ENCODE assay signal across 20 cellular contexts in the genomic region with DNA sequence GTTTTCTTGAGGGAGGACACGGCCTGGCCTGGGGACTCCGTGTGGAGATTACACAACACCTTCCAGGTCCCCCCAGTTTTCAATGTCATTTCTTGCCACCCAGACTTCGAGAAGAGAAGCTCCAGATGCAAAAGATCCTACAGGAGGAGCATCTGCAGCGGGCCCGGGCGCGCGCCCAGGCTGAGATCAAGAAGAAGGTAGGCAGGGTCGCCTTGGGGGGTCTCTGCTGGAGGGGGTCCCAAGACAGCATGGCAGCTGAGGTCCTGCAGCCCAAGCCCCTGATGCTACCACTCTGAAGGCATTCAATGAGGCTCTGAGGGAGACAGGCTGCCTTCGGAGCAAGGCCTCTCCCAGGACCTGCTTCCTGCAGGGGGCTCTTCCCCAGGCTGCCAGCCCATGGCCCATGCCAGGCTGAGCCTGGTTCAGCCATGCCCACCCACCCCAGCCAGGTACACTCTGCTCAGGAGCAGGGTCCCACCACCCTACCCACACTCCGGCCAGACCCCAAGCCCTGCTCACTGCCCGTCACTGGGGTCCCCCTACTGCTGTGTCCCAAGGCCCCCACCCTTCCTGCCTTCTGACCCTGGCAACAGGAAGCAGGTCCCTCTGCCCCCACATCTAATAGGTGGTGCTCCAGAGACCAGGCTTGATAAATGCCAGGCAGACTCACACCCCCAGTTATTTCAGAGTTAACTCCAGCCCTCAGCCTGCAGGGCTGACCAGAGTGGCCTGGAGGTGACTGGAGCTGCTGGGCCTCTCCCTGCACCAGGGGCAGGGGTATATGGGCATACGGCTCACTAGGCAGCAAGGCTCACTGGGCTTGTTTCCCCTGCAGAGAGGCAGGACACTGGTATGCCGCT. TPM values are rescaled to one million over a fixed set of nuclear protein-coding genes. Genes with fewer than 3 reads are reported as not detected.
DNase-seq lines count a peak whose midpoint lies in the region; ATAC-seq, FAIRE-seq and TF ChIP-seq lines count a peak whose summit lies in the region.
"Had no signal": no experiment of that assay in that cellular context is flagged by ENCODE, and none has a peak within 500 bp of the region (broad histone marks: within the 10 kb centered on the region; RNA-seq: fewer than 3 reads in every experiment).

No MANE protein-coding gene starts in this region.

- intact Hi-C loops in kidney (cut with DNase I) = no loop called here

- peak; percentile 10 for DNase-seq in activated T-cell treated with anti-CD3 and anti-CD28 coated beads, Interleukin-2, amount 50 U/mL, for 48 hours
- DNase-seq in activated T-cell treated with anti-CD3 and anti-CD28 coated beads for 4 hours (no peak), kidney (peak; percentile 61), neural progenitor cell (ENCODE audit: low spot score) (no peak), GM20000 (ENCODE audit: low spot score) (no peak), COLO829 (ENCODE audit: low spot score) (no peak), small intestine (no peak)
- DNase-seq: DMS153, GOT3, KG1, NCI-H1417 treated with DMSO at 0.1 percent for 48 hours, NCI-H2081, NCI-H510A, NCI-H774, RPMI8226 had no signal

- 92 to 96% (median 95%) methylated on average over 14 of the region's 14 CpGs for WGBS in small intestine, 3 donors

- no peak overlapping the region for H3K4me2 ChIP-seq in neural progenitor cell

- no peaks in the 10 kb centered on the region for H4K20me1 ChIP-seq in neural progenitor cell (ENCODE audit: low read depth)

- H3K36me3 ChIP-seq in kidney (ENCODE audit: control insufficient read depth in 1 of 2, insufficient read depth in 2 of 2, low read length in 2 of 2) = peaks cover 9 to 31% of the 10 kb centered on the region in 2 donors
- no peaks in the 10 kb centered on the region for H3K36me3 ChIP-seq in neural progenitor cell
- H3K36me3 ChIP-seq in small intestine (ENCODE audit: control insufficient read depth in 2 of 2, insufficient read depth in 2 of 2, low read length in 2 of 2) = peaks cover 0 to 12% of the 10 kb centered on the region in 2 donors

- H3K27ac Mint-ChIP-seq in neural progenitor cell = peak overlapping the region; percentile 74
- no peak overlapping the region for H3K27ac Mint-ChIP-seq in stimulated activated memory B cell treated with anti-CD40 and anti-IgM and Interleukin-4, amounts not matched to agents 10 μg/mL and 1 μg/mL and 100 μg/mL, for 72 hours

- no peak overlapping the region for H3K4me3 Mint-ChIP-seq in neural progenitor cell
- no peak overlapping the region for H3K4me3 Mint-ChIP-seq in stimulated activated memory B cell treated with anti-CD40 and anti-IgM and Interleukin-4, amounts not matched to agents 10 μg/mL and 1 μg/mL and 100 μg/mL, for 72 hours

- peak; percentile 22 for ATAC-seq in stimulated activated memory B cell treated with anti-CD40 and anti-IgM and Interleukin-4, amounts not matched to agents 10 μg/mL and 1 μg/mL and 100 μg/mL, for 72 hours

- H3K27me3 ChIP-seq in neural progenitor cell (no peaks in the 10 kb centered on the region), small intestine (ENCODE audit: control insufficient read depth in 2 of 2, insufficient read depth in 2 of 2, low read length in 2 of 2) (no peaks in the 10 kb centered on the region)

- peaks cover 6% of the 10 kb centered on the region for H3K27me3 Mint-ChIP-seq in neural progenitor cell (ENCODE audit: insufficient read depth, low read depth)
- H3K27me3 Mint-ChIP-seq in stimulated activated memory B cell treated with anti-CD40 and anti-IgM and Interleukin-4, amounts not matched to agents 10 μg/mL and 1 μg/mL and 100 μg/mL, for 72 hours = no peaks in the 10 kb centered on the region

- no peak overlapping the region for H2AFZ ChIP-seq in neural progenitor cell (replicated peaks)

- H3K9ac ChIP-seq in kidney (ENCODE audit: low read length in 2 of 2) (no peak overlapping the region), neural progenitor cell (no peak overlapping the region)

- TF ChIP-seq CTCF in kidney (IDR thresholded peaks at IDR 0.05; ENCODE audit: borderline replicate concordance, extremely low read depth, insufficient read depth) (no peak), neural progenitor cell (IDR thresholded peaks at IDR 0.05) (no peak), GM20000 (IDR thresholded peaks at IDR 0.05; ENCODE audit: extremely low read depth, missing control alignments) (no peak)

- H3K27ac ChIP-seq in kidney (ENCODE audit: low read depth in 2 of 2, low read length in 2 of 2) (no peak overlapping the region), neural progenitor cell (no peak overlapping the region), small intestine (ENCODE audit: low read depth in 1 of 2, low read length in 1 of 2) (no peak overlapping the region)
- H3K27ac ChIP-seq: C4-2B had no signal

- no peaks in the 10 kb centered on the region for H3K4me1 ChIP-seq in kidney (ENCODE audit: control insufficient read depth in 1 of 2, insufficient read depth in 1 of 2, low read depth in 1 of 2, low read length in 2 of 2)
- peaks cover 9% of the 10 kb centered on the region for H3K4me1 ChIP-seq in neural progenitor cell
- H3K4me1 ChIP-seq in small intestine (ENCODE audit: control insufficient read depth in 2 of 2, insufficient read depth in 1 of 2, low read depth in 1 of 2, low read length in 1 of 2) = no peaks in the 10 kb centered on the region
- H3K4me1 ChIP-seq: Caco-2 had no signal

- no peak for FAIRE-seq in kidney (lab: Jason Lieb, UNC)
- FAIRE-seq in small intestine (lab: Jason Lieb, UNC) = no peak
- FAIRE-seq: GM12892 had no signal

- H3K4me1 Mint-ChIP-seq in neural progenitor cell = peaks cover 20% of the 10 kb centered on the region
- H3K4me1 Mint-ChIP-seq in stimulated activated memory B cell treated with anti-CD40 and anti-IgM and Interleukin-4, amounts not matched to agents 10 μg/mL and 1 μg/mL and 100 μg/mL, for 72 hours = no peaks in the 10 kb centered on the region

- no peak overlapping the region for H3K4me3 ChIP-seq in kidney (ENCODE audit: low read length in 2 of 2)
- H3K4me3 ChIP-seq in neural progenitor cell = no peak overlapping the region
- no peak overlapping the region for H3K4me3 ChIP-seq in small intestine (ENCODE audit: low read depth in 1 of 2, low read length in 2 of 2)

- no peaks in the 10 kb centered on the region for H3K79me2 ChIP-seq in neural progenitor cell (ENCODE audit: low read depth)

- H3K36me3 Mint-ChIP-seq in neural progenitor cell = peaks cover 10% of the 10 kb centered on the region
- H3K36me3 Mint-ChIP-seq in stimulated activated memory B cell treated with anti-CD40 and anti-IgM and Interleukin-4, amounts not matched to agents 10 μg/mL and 1 μg/mL and 100 μg/mL, for 72 hours = peaks cover 80% of the 10 kb centered on the region

- H3F3A ChIP-seq in neural progenitor cell (ENCODE audit: low read depth) = no peaks in the 10 kb centered on the region

- no peaks in the 10 kb centered on the region for H3K9me3 Mint-ChIP-seq in neural progenitor cell
- H3K9me3 Mint-ChIP-seq in stimulated activated memory B cell treated with anti-CD40 and anti-IgM and Interleukin-4, amounts not matched to agents 10 μg/mL and 1 μg/mL and 100 μg/mL, for 72 hours = no peaks in the 10 kb centered on the region

- H3K9me3 ChIP-seq in kidney (ENCODE audit: control insufficient read depth in 1 of 2, low read length in 2 of 2) = peaks cover 0 to 7% of the 10 kb centered on the region in 2 donors
- no peaks in the 10 kb centered on the region for H3K9me3 ChIP-seq in neural progenitor cell (ENCODE audit: low read depth)
- H3K9me3 ChIP-seq in small intestine (ENCODE audit: control insufficient read depth, low read depth) = no peaks in the 10 kb centered on the region
- H3K9me3 ChIP-seq: Caco-2 had no signal

RNA-seq across cellular contexts. Expression of a gene that starts 40.0 kb away (rescaled TPM):
- 44.8 TPM for total RNA-seq in kidney
- 11.4 TPM for polyA plus RNA-seq in kidney (ENCODE audit: insufficient read depth, low read depth, low replicate concordance)
- 12.4 and 22.3 TPM in 2 replicates for total RNA-seq in neural progenitor cell (ENCODE audit: low replicate concordance)
- 10 to 100 TPM in 2 of 3 donors, 1 to 10 TPM in 1; 10.0 to 15.9 (median 10.8) TPM for polyA plus RNA-seq in small intestine

RNA-seq across cellular contexts. Expression of a gene that starts 41.0 kb away (rescaled TPM):
- total RNA-seq in kidney (not detected), neural progenitor cell (ENCODE audit: low replicate concordance) (0.12 TPM in 1 of 2 replicates, not detected in the other)
- polyA plus RNA-seq in kidney (ENCODE audit: insufficient read depth, low read depth, low replicate concordance) (0.60 TPM), small intestine (not detected)
- total RNA-seq: A673, Caco-2 had no signal

Comparison
In these comparisons a context has a peak if more than half of its experiments do, and no peak if none do; other contexts are left out.
1. DNase-seq: peak in activated T-cell treated with anti-CD3 and anti-CD28 coated beads, Interleukin-2, amount 50 U/mL, for 48 hours (2 of 2) and kidney (single experiment); none in activated T-cell treated with anti-CD3 and anti-CD28 coated beads for 4 hours (single experiment), neural progenitor cell (single experiment), GM20000 (single experiment), COLO829 (single experiment) and small intestine (single experiment).